Comparison of ENCODE assay signal across 21 cellular contexts in genomic region chr16:17780181-17780580, GRCh38.
"Had no signal": no experiment of that assay in that cellular context is flagged by ENCODE, and none has a peak within 500 bp of the region (broad histone marks: within the 10 kb centered on the region; RNA-seq: fewer than 3 reads in every experiment).

No MANE protein-coding gene starts in this region.

- H3K4me3 ChIP-seq: colonic mucosa, gastrocnemius medialis, left ventricle myocardium inferior, right atrium auricular region, transverse colon, uterus had no signal

- H3K27ac ChIP-seq: colonic mucosa, epithelial cell of prostate, gastrocnemius medialis, left ventricle myocardium inferior, right atrium auricular region, transverse colon, uterus had no signal

- H3K27me3 ChIP-seq: colonic mucosa, gastrocnemius medialis, right atrium auricular region, transverse colon, uterus had no signal

- H3K9me3 ChIP-seq: colonic mucosa, gastrocnemius medialis, left ventricle myocardium inferior, right atrium auricular region, transverse colon, uterus had no signal

- H3K36me3 ChIP-seq: colonic mucosa, gastrocnemius medialis, left ventricle myocardium inferior, right atrium auricular region, transverse colon, uterus had no signal

- H3K4me1 ChIP-seq: colonic mucosa, gastrocnemius medialis, left ventricle myocardium inferior, right atrium auricular region, transverse colon, uterus had no signal

- ATAC-seq: activated CD4-positive, alpha-beta T cell treated with anti-CD3 and anti-CD28 coated beads for 36 hours; gastrocnemius medialis; WTC11 had no signal

- DNase-seq: activated CD4-positive, alpha-beta memory T cell treated with anti-CD3 and anti-CD28 coated beads for 36 hours; activated CD4-positive, alpha-beta T cell treated with anti-CD3 and anti-CD28 coated beads for 36 hours; activated T-cell treated with anti-CD3 and anti-CD28 coated beads for 4 hours; amniotic stem cell; central memory CD4-positive, alpha-beta T cell; colonic mucosa; endodermal cell; gastrocnemius medialis; head of caudate nucleus; left ventricle myocardium inferior; mammary epithelial cell; midbrain; nucleus accumbens; small intestine; stimulated activated CD4-positive, alpha-beta T cell treated with anti-CD3 and anti-CD28 coated beads, Interleukin-15, amount 100 ng/mL, for 24 hours; stimulated activated CD4-positive, alpha-beta T cell treated with anti-CD3 and anti-CD28 coated beads, Interleukin-2, amount 100 ng/mL, for 48 hours; transverse colon; uterus had no signal
